In the genomic region with DNA sequence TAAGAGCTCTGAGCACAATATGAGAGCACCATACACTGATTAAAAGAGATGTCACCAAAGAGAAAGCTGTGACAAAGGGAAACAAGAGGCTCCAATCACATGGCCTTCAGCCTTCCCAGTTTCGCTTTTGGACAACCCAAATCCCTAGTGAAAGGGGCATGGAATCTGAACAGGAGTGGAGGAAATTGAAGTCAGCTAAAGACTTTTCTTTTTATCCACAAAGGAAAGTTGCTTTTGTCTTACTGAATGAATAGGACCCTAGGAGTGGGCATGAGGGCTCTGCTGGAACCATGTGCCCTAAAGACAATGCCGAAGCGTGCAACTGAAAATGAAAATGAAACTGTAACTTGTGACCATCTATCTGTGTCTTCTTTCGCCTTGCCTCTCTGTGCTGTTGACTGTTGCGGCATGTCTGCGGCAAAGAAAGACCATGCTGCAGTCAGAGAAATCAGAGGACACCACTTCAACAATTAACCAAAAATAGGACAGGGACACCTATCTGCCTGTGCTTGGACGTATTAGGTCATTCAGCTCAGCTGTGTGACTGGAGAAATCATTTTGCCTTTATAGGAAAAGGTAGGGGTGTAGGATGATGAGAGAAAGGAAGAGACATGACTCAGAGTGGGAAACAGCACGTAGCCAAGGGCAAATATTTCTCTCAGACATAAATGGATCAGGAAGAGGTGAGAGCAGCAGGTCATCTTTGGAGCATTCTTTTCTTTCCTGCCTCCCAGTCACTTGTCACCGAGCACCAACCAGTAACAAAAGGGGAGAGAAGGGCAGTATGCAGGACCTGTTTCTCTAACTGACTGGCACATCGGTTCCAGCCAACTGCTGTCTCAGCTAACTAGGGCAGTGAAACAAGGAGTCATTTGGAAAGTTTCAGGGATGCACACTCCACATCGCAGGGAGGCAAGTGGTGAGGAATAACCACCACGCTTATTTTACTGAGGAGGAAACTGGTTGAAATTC, we compare ENCODE assay signal across 8 cellular contexts. TPM values are rescaled to one million over a fixed set of nuclear protein-coding genes. Genes with fewer than 3 reads are reported as not detected.
A peak's percentile ranks its signal among the peaks of the same experiment; 100 is the strongest.
DNase-seq lines count a peak whose midpoint lies in the region; ATAC-seq and TF ChIP-seq lines count a peak whose summit lies in the region.

No MANE protein-coding gene starts in this region.

- H3K23ac ChIP-seq in trophoblast cell (ENCODE audit: low read length), result no peak overlapping the region

- H3K4ac ChIP-seq in trophoblast cell (ENCODE audit: low read depth, low read length), result no peak overlapping the region

- H3K79me1 ChIP-seq in trophoblast cell (ENCODE audit: low read length), result peaks cover 6% of the 10 kb centered on the region

- in situ Hi-C loops in SK-MEL-5 (cut with HindIII; ENCODE audit: low pct_unique_long_range_greater_than_20kb, low sequenced_read_pairs), result loop anchor here (25.0 kb wide), 1 partner anchor 250 kb away; no protein-coding TSS in a partner anchor

- no peaks in the 10 kb centered on the region for H3K27me3 ChIP-seq in DND-41 (ENCODE audit: insufficient read depth, low read length, poor library complexity)
- H3K27me3 ChIP-seq in esophagus (ENCODE audit: control insufficient read depth in 1 of 2, insufficient read depth in 2 of 2, low read length in 2 of 2), result no peaks in the 10 kb centered on the region
- no peaks in the 10 kb centered on the region for H3K27me3 ChIP-seq in trophoblast cell (ENCODE audit: insufficient read depth, low read length)

- 30 to 42% methylated on average over 12 of the region's 12 CpGs for WGBS in esophagus, 2 donors
- no CpG with 5 or more reads among the region's 12 CpGs for WGBS in trophoblast cell (ENCODE audit: extremely low coverage, insufficient coverage, insufficient read length)

- H4K20me1 ChIP-seq in DND-41 (ENCODE audit: insufficient read depth, low read length), result no peaks in the 10 kb centered on the region

- H4K91ac ChIP-seq in trophoblast cell (ENCODE audit: low read depth, low read length), result no peak overlapping the region

- no peak overlapping the region for H2AK5ac ChIP-seq in trophoblast cell (ENCODE audit: low read length)

- H2BK120ac ChIP-seq in trophoblast cell (ENCODE audit: insufficient read depth, low read length, poor library complexity), result no peak overlapping the region

- H3K27ac ChIP-seq in DND-41 (ENCODE audit: low read length), result peak overlapping the region; percentile 76
- H3K27ac ChIP-seq in esophagus (ENCODE audit: low read depth in 2 of 2, low read length in 1 of 2), result peak overlapping the region; percentile 79 to 86
- H3K27ac ChIP-seq in trophoblast cell (ENCODE audit: low read depth, low read length), result no peak overlapping the region

- TF ChIP-seq CTCF in DND-41 (IDR thresholded peaks at IDR 0.05; ENCODE audit: borderline replicate concordance, extremely low read depth, low read length, poor library complexity, severe bottlenecking), result no peak

- peak overlapping the region; percentile 69 for H3K4me2 ChIP-seq in DND-41 (ENCODE audit: insufficient read depth, low read length)
- peak overlapping the region; percentile 8 for H3K4me2 ChIP-seq in trophoblast cell (ENCODE audit: low read length)

- no peak overlapping the region for H3K18ac ChIP-seq in trophoblast cell (ENCODE audit: low read length)

- peak overlapping the region; percentile 10 to 57; a peak in 3 of 4 replicates for H3K4me3 ChIP-seq in DND-41 (ENCODE audit: low read depth in 1 of 2, low read length in 2 of 2)
- H3K4me3 ChIP-seq in esophagus (ENCODE audit: low read depth in 1 of 2, low read length in 2 of 2), result peak overlapping the region; percentile 45 to 60
- H3K4me3 ChIP-seq in trophoblast cell (ENCODE audit: low read depth, low read length), result no peak overlapping the region

- peaks cover 21% of the 10 kb centered on the region for H3K4me1 ChIP-seq in DND-41 (ENCODE audit: insufficient read depth, low read length)
- no peaks in the 10 kb centered on the region for H3K4me1 ChIP-seq in esophagus (ENCODE audit: control insufficient read depth in 2 of 2, insufficient read depth in 2 of 2, low read length in 1 of 2)
- H3K4me1 ChIP-seq in trophoblast cell (ENCODE audit: control insufficient read depth in 1 of 2, insufficient read depth in 2 of 2, low read length in 2 of 2), result peaks cover 3 to 6% of the 10 kb centered on the region in 2 experiments

- H3K9me3 ChIP-seq in DND-41 (ENCODE audit: insufficient read depth, low read length, severe bottlenecking) (no peaks in the 10 kb centered on the region), esophagus (ENCODE audit: control insufficient read depth in 2 of 2, insufficient read depth in 1 of 2, low read depth in 1 of 2, low read length in 1 of 2) (no peaks in the 10 kb centered on the region), trophoblast cell (ENCODE audit: insufficient read depth, low read depth, low read length) (no peaks in the 10 kb centered on the region)

- peak overlapping the region; percentile 76 for H2AFZ ChIP-seq in DND-41 (ENCODE audit: low read depth, low read length)
- no peak overlapping the region for H2AFZ ChIP-seq in trophoblast cell (ENCODE audit: insufficient read depth, low read length, poor library complexity)

- H3K14ac ChIP-seq in trophoblast cell (ENCODE audit: low read length), result peak overlapping the region; percentile 20

- no peak overlapping the region for H4K8ac ChIP-seq in trophoblast cell (ENCODE audit: low read depth, low read length)

- no peak overlapping the region for H2BK5ac ChIP-seq in trophoblast cell (ENCODE audit: low read depth, low read length, poor library complexity)

- TF ChIP-seq POLR2A in erythroblast (IDR thresholded peaks at IDR 0.05; ENCODE audit: low read length), result no peak

- H3K79me2 ChIP-seq in DND-41 (ENCODE audit: insufficient read depth, low read length) (no peaks in the 10 kb centered on the region), trophoblast cell (ENCODE audit: control insufficient read depth, insufficient read depth, low read length, poor library complexity) (no peaks in the 10 kb centered on the region)

- ATAC-seq in DND-41 (ENCODE audit: insufficient read depth, low read depth), result peak; percentile 95
- peak; percentile 100 for ATAC-seq in GM19452 (IDR thresholded peaks at IDR 0.05; ENCODE audit: unreplicated experiment)
- peak; percentile 100 for ATAC-seq in HG03439 (IDR thresholded peaks at IDR 0.05; ENCODE audit: unreplicated experiment)

- H3K9ac ChIP-seq in DND-41 (ENCODE audit: low read depth, low read length) (peak overlapping the region; percentile 52), trophoblast cell (ENCODE audit: low read length) (no peak overlapping the region)

- H2BK12ac ChIP-seq in trophoblast cell (ENCODE audit: low read length), result no peak overlapping the region

- DNase-seq in DND-41 (peak; percentile 67), SK-MEL-5 (ENCODE audit: low read depth, low spot score) (peak; percentile 76), trophoblast cell (peak; percentile 76 to 83), erythroblast (lab: John Stamatoyannopoulos, UW) (no peak), NCI-H1436 treated with DMSO at 0.1 percent for 48 hours (lab: John Stamatoyannopoulos, UW) (no peak)

- H3K36me3 ChIP-seq in DND-41 (ENCODE audit: insufficient read depth, low read length) (no peaks in the 10 kb centered on the region), esophagus (ENCODE audit: control insufficient read depth in 2 of 2, insufficient read depth in 2 of 2, low read length in 1 of 2) (no peaks in the 10 kb centered on the region), trophoblast cell (ENCODE audit: control insufficient read depth in 1 of 2, insufficient read depth in 2 of 2, low read length in 2 of 2) (no peaks in the 10 kb centered on the region)

- H4K12ac ChIP-seq in trophoblast cell (ENCODE audit: low read depth, low read length), result no peak overlapping the region

RNA-seq across cellular contexts. Expression of a gene that starts 12.3 kb away (rescaled TPM):
- total RNA-seq in SK-MEL-5 (2014; rRNA removed; shearing (Covaris generic)), result 31.9 and 32.9 TPM in 2 replicates
- 38.7 and 40.3 TPM in 2 replicates for polyA plus RNA-seq in SK-MEL-5 (2015; cell fraction: cytosol; rRNA removed)
- 8.4 and 17.5 TPM in 2 replicates for polyA plus RNA-seq in SK-MEL-5 (2015; cell fraction: nucleus; rRNA removed)
- 10 to 100 TPM; 13.9 to 25.1 TPM for polyA plus RNA-seq in esophagus
- polyA plus RNA-seq in trophoblast cell (2013), result 8.4 and 8.5 TPM in 2 replicates

RNA-seq across cellular contexts. Expression of a gene that starts 13.0 kb away (rescaled TPM):
- total RNA-seq in SK-MEL-5 (2014; rRNA removed; shearing (Covaris generic)), result 18.2 and 18.5 TPM in 2 replicates
- 26.1 and 34.8 TPM in 2 replicates for polyA plus RNA-seq in SK-MEL-5 (2015; cell fraction: cytosol; rRNA removed)
- polyA plus RNA-seq in SK-MEL-5 (2015; cell fraction: nucleus; rRNA removed), result 10.9 and 12.8 TPM in 2 replicates
- 10 to 100 TPM; 16.3 to 57.9 TPM for polyA plus RNA-seq in esophagus
- polyA plus RNA-seq in trophoblast cell (2013), result 24.4 and 26.2 TPM in 2 replicates

Comparison
In these comparisons a context has a peak if more than half of its experiments do, and no peak if none do; other contexts are left out.
1. DNase-seq: peak in DND-41 (single experiment), SK-MEL-5 (single experiment) and trophoblast cell (2 of 2); none in erythroblast (0 of 2) and NCI-H1436 treated with DMSO at 0.1 percent for 48 hours (single experiment).
2. Peak in every context shown above with its lines, with median percentiles within 50 percentile points of each other: ATAC-seq.